ENCODE assay signal across 28 cellular contexts in genomic region chr6:138487122-138487604, GRCh38. TPM values are rescaled to one million over a fixed set of nuclear protein-coding genes. Genes with fewer than 3 reads are reported as not detected.
DNase-seq lines count a peak whose midpoint lies in the region; ATAC-seq and TF ChIP-seq lines count a peak whose summit lies in the region.
"Had no signal": no experiment of that assay in that cellular context is flagged by ENCODE, and none has a peak within 500 bp of the region (broad histone marks: within the 10 kb centered on the region; RNA-seq: fewer than 3 reads in every experiment).

No MANE protein-coding gene starts in this region.

- H3K36me3 Mint-ChIP-seq in type B pancreatic cell = peaks cover 16% of the 10 kb centered on the region
- H3K36me3 Mint-ChIP-seq: CD4-positive, CD25-positive, alpha-beta regulatory T cell; IgD-negative memory B cell; immature natural killer cell; natural killer cell; stimulated activated effector memory CD8-positive, alpha-beta T cell treated with anti-CD3 and anti-CD28 coated beads, Interleukin-12 subunit alpha, Interleukin-12 subunit beta, amount 100 ng/mL, for 72 hours had no signal

- DNase-seq in left ventricle myocardium superior (no peak), Right ventricle myocardium inferior (ENCODE audit: missing footprints) (no peak), left colon (no peak), type B pancreatic cell (ENCODE audit: extremely low spot score, unreplicated experiment) (no peak), NCI-H1417 (lab: John Stamatoyannopoulos, UW) (no peak), HT-29 (ENCODE audit: low spot score) (no peak)
- DNase-seq in activated CD4-positive, CD25-positive, alpha-beta regulatory T cell treated with anti-CD3 and anti-CD28 coated beads, Interleukin-2, amount 50 U/mL, for 72 hours = no peak
- DNase-seq: activated CD4-positive, alpha-beta T cell treated with anti-CD3 and anti-CD28 coated beads, Interleukin-2, amount 50 U/mL, for 48 hours; activated CD4-positive, CD25-positive, alpha-beta regulatory T cell; activated naive CD4-positive, alpha-beta T cell treated with anti-CD3 and anti-CD28 coated beads for 36 hours; amniotic stem cell; brain microvascular endothelial cell; CD4-positive, CD25-positive, alpha-beta regulatory T cell; effector CD4-positive, alpha-beta T cell; foreskin melanocyte; immature natural killer cell; natural killer cell; NCI-H1092; NCI-H187; NCI-H524 treated with DMSO at 0.1 percent for 48 hours; ovary; stimulated activated CD4-positive, alpha-beta T cell treated with anti-CD3 and anti-CD28 coated beads, Interleukin-4, amount 100 ng/mL, for 24 hours had no signal

- H3K9ac ChIP-seq in duodenal mucosa (ENCODE audit: low read depth in 1 of 2, low read length in 2 of 2) = no peak overlapping the region

- ATAC-seq in left ventricle myocardium superior (peak; percentile 9), Right ventricle myocardium inferior (no peak), left colon (peak; percentile 70)
- ATAC-seq: left lobe of liver; natural killer cell; stimulated activated effector memory CD8-positive, alpha-beta T cell treated with anti-CD3 and anti-CD28 coated beads, Interleukin-12 subunit alpha, Interleukin-12 subunit beta, amount 100 ng/mL, for 72 hours had no signal

- H3K4me1 Mint-ChIP-seq in type B pancreatic cell (ENCODE audit: unreplicated experiment) = peaks cover 45% of the 10 kb centered on the region
- H3K4me1 Mint-ChIP-seq: CD4-positive, CD25-positive, alpha-beta regulatory T cell; IgD-negative memory B cell; immature natural killer cell; natural killer cell; stimulated activated effector memory CD8-positive, alpha-beta T cell treated with anti-CD3 and anti-CD28 coated beads, Interleukin-12 subunit alpha, Interleukin-12 subunit beta, amount 100 ng/mL, for 72 hours had no signal

- intact Hi-C loops in left ventricle myocardium superior (cut with micrococcal nuclease) = no loop called here
- intact Hi-C loops in Right ventricle myocardium inferior (cut with DNase I) = no loop called here
- intact Hi-C loops in left colon (cut with DNase I, micrococcal nuclease) = no loop called here

- H3K9me3 Mint-ChIP-seq in type B pancreatic cell = no peaks in the 10 kb centered on the region
- H3K9me3 Mint-ChIP-seq: activated naive CD4-positive, alpha-beta T cell treated with anti-CD3 and anti-CD28 coated beads for 36 hours; activated T-helper 1 cell treated with anti-CD3 and anti-CD28 coated beads, Interleukin-12 subunit alpha, Interleukin-12 subunit beta, Interleukin-2, Interleukin-4 antibody, amounts not matched to agents 30 ng/mL and 10 ng/mL and 1 ng/mL, durations not matched to agents 14 hours and 24 hours and 36 hours; CD4-positive, CD25-positive, alpha-beta regulatory T cell; IgD-negative memory B cell; immature natural killer cell; natural killer cell; stimulated activated effector memory CD8-positive, alpha-beta T cell treated with anti-CD3 and anti-CD28 coated beads, Interleukin-12 subunit alpha, Interleukin-12 subunit beta, amount 100 ng/mL, for 72 hours had no signal

- peaks cover 5 to 15% of the 10 kb centered on the region in 2 donors for H3K36me3 ChIP-seq in duodenal mucosa (ENCODE audit: control insufficient read depth in 1 of 2, insufficient read depth in 2 of 2, low read length in 2 of 2)
- H3K36me3 ChIP-seq: brain microvascular endothelial cell, ovary, vagina had no signal

- peak overlapping the region; percentile 49 for H3K27ac ChIP-seq in duodenal mucosa (ENCODE audit: low read depth, low read length)
- H3K27ac ChIP-seq: brain microvascular endothelial cell, ovary, vagina had no signal

- no peak for TF ChIP-seq CTCF in type B pancreatic cell (conservative IDR thresholded peaks at IDR 0.05)

- no peaks in the 10 kb centered on the region for H3K9me3 ChIP-seq in duodenal mucosa (ENCODE audit: control insufficient read depth in 1 of 2, low read length in 2 of 2)
- H3K9me3 ChIP-seq: ovary, vagina had no signal

- peaks cover 66 to 78% of the 10 kb centered on the region in 2 donors for H3K4me1 ChIP-seq in duodenal mucosa (ENCODE audit: control insufficient read depth in 1 of 2, insufficient read depth in 2 of 2, low read length in 2 of 2)

- peak overlapping the region; percentile 3 for H3K4me3 Mint-ChIP-seq in type B pancreatic cell
- H3K4me3 Mint-ChIP-seq: activated naive CD4-positive, alpha-beta T cell treated with anti-CD3 and anti-CD28 coated beads for 36 hours; activated T-helper 1 cell treated with anti-CD3 and anti-CD28 coated beads, Interleukin-12 subunit alpha, Interleukin-12 subunit beta, Interleukin-2, Interleukin-4 antibody, amounts not matched to agents 30 ng/mL and 10 ng/mL and 1 ng/mL, durations not matched to agents 14 hours and 24 hours and 36 hours; CD4-positive, CD25-positive, alpha-beta regulatory T cell; IgD-negative memory B cell; immature natural killer cell; natural killer cell; stimulated activated effector memory CD8-positive, alpha-beta T cell treated with anti-CD3 and anti-CD28 coated beads, Interleukin-12 subunit alpha, Interleukin-12 subunit beta, amount 100 ng/mL, for 72 hours had no signal

- no peaks in the 10 kb centered on the region for H3K27me3 ChIP-seq in duodenal mucosa (ENCODE audit: control insufficient read depth in 1 of 2, insufficient read depth in 2 of 2, low read length in 2 of 2)
- H3K27me3 ChIP-seq: brain microvascular endothelial cell, ovary, vagina had no signal

- peak overlapping the region; percentile 8 for H3K27ac Mint-ChIP-seq in type B pancreatic cell
- H3K27ac Mint-ChIP-seq: activated naive CD4-positive, alpha-beta T cell treated with anti-CD3 and anti-CD28 coated beads for 36 hours; activated T-helper 1 cell treated with anti-CD3 and anti-CD28 coated beads, Interleukin-12 subunit alpha, Interleukin-12 subunit beta, Interleukin-2, Interleukin-4 antibody, amounts not matched to agents 30 ng/mL and 10 ng/mL and 1 ng/mL, durations not matched to agents 14 hours and 24 hours and 36 hours; IgD-negative memory B cell; immature natural killer cell; natural killer cell; stimulated activated effector memory CD8-positive, alpha-beta T cell treated with anti-CD3 and anti-CD28 coated beads, Interleukin-12 subunit alpha, Interleukin-12 subunit beta, amount 100 ng/mL, for 72 hours had no signal

- H3K27me3 Mint-ChIP-seq in type B pancreatic cell = no peaks in the 10 kb centered on the region

- peak overlapping the region in 1 of 2 donors; percentile 10 for H3K4me3 ChIP-seq in duodenal mucosa (ENCODE audit: low read depth in 1 of 2, low read length in 2 of 2)
- H3K4me3 ChIP-seq: ovary, vagina had no signal

RNA-seq across cellular contexts. Expression of gene NHSL1, which starts 12.1 kb away (rescaled TPM):
- total RNA-seq in left ventricle myocardium superior (53.0 TPM), Right ventricle myocardium inferior (56.6 TPM), left colon (100 to 1,000 TPM; 112 to 125 TPM), type B pancreatic cell (ENCODE audit: low replicate concordance) (29.7 and 63.9 TPM in 2 replicates)
- 14.1 and 15.6 TPM in 2 replicates for total RNA-seq in HT-29 (2014; rRNA removed; shearing (Covaris generic))
- total RNA-seq: CD4-positive, CD25-positive, alpha-beta regulatory T cell had no signal
